In genomic region chr13:41991936-41992335, GRCh38 we compare ENCODE assay signal across 26 cellular contexts.
"Had no signal": no experiment of that assay in that cellular context is flagged by ENCODE, and none has a peak within 500 bp of the region (broad histone marks: within the 10 kb centered on the region; RNA-seq: fewer than 3 reads in every experiment).

No MANE protein-coding gene starts in this region.

- H3K9me3 ChIP-seq: esophagus muscularis mucosa, gastroesophageal sphincter, heart left ventricle, left lung, lower lobe of right lung, mucosa of descending colon had no signal

- FAIRE-seq: colon, endothelial cell of umbilical vein, frontal cortex, kidney had no signal

- H3K4me1 ChIP-seq: esophagus muscularis mucosa, foreskin keratinocyte, gastroesophageal sphincter, left lung, lower lobe of right lung had no signal

- H3K27me3 ChIP-seq: esophagus muscularis mucosa, foreskin keratinocyte, gastroesophageal sphincter, heart left ventricle, hepatocyte, left lung had no signal

- DNase-seq: dermis blood vessel endothelial cell; dorsolateral prefrontal cortex; effector CD4-positive, alpha-beta T cell; effector memory CD4-positive, alpha-beta T cell; foreskin keratinocyte; heart left ventricle; hypothalamus; immature natural killer cell; islet precursor cell; kidney; kidney glomerular epithelial cell; left colon; left lung; left ventricle myocardium superior; lower lobe of right lung; mesenchymal stem cell; mucosa of descending colon; naive B cell; naive thymus-derived CD8-positive, alpha-beta T cell had no signal

- ATAC-seq: foreskin keratinocyte; gastroesophageal sphincter; heart left ventricle; left colon; left lung; left ventricle myocardium superior; lower lobe of right lung; mucosa of descending colon; naive thymus-derived CD8-positive, alpha-beta T cell had no signal

- H3K27ac ChIP-seq: coronary artery, dorsolateral prefrontal cortex, esophagus muscularis mucosa, foreskin keratinocyte, gastroesophageal sphincter, heart left ventricle, hepatocyte, left lung, lower lobe of right lung had no signal

- H3K36me3 ChIP-seq: esophagus muscularis mucosa, gastroesophageal sphincter, heart left ventricle, left lung, lower lobe of right lung had no signal

- H3K4me3 ChIP-seq: coronary artery, dorsolateral prefrontal cortex, esophagus muscularis mucosa, gastroesophageal sphincter, heart left ventricle, hepatocyte, left lung, lower lobe of right lung, mucosa of descending colon had no signal
